In genomic region chr2:181462032-181462431, GRCh38 we compare ENCODE assay signal across 9 cellular contexts. TPM values are rescaled to one million over a fixed set of nuclear protein-coding genes. Genes with fewer than 3 reads are reported as not detected.
A peak's percentile ranks its signal among the peaks of the same experiment; 100 is the strongest.
DNase-seq lines count a peak whose midpoint lies in the region; ATAC-seq and TF ChIP-seq lines count a peak whose summit lies in the region.
"Had no signal": no experiment of that assay in that cellular context is flagged by ENCODE, and none has a peak within 500 bp of the region (broad histone marks: within the 10 kb centered on the region; RNA-seq: fewer than 3 reads in every experiment).

No MANE protein-coding gene starts in this region.

- H3K27ac Mint-ChIP-seq in Calu3 (ENCODE audit: unreplicated experiment) = no peak overlapping the region

- no peaks in the 10 kb centered on the region for H3K27me3 Mint-ChIP-seq in Calu3 (ENCODE audit: unreplicated experiment)

- H3K27ac ChIP-seq in fibroblast of lung (ENCODE audit: insufficient read depth, low read length) = no peak overlapping the region
- no peak overlapping the region for H3K27ac ChIP-seq in left lung
- H3K27ac ChIP-seq: foreskin keratinocyte had no signal

- H3K27me3 ChIP-seq in GM06990 (replicated peaks; ENCODE audit: control insufficient read depth, insufficient read depth, low read length) = no peaks in the 10 kb centered on the region
- no peaks in the 10 kb centered on the region for H3K27me3 ChIP-seq in fibroblast of lung (ENCODE audit: control insufficient read depth, insufficient read depth, low read length)
- H3K27me3 ChIP-seq in MG63 = no peaks in the 10 kb centered on the region
- H3K27me3 ChIP-seq in left lung = peaks cover 0 to 17% of the 10 kb centered on the region in 2 donors

- no peaks in the 10 kb centered on the region for H3K9me3 Mint-ChIP-seq in Calu3 (ENCODE audit: low read depth, unreplicated experiment)

- H3K4me1 ChIP-seq in fibroblast of lung (ENCODE audit: control insufficient read depth, extremely low read depth, insufficient read depth, low read length) (peaks cover 2% of the 10 kb centered on the region), left lung (peaks cover under 1 to 57% of the 10 kb centered on the region in 2 donors)

- H3K9ac ChIP-seq in fibroblast of lung (ENCODE audit: insufficient read depth, low read length) = no peak overlapping the region

- no TSS peak for BruUV-seq in Calu3 (replicated peaks; lab: Mats Ljungman, UMichigan)

- intact Hi-C loops in Calu3 (cut with micrococcal nuclease; ENCODE audit: unreplicated experiment) (loop anchor here (10.0 kb wide), 1 partner anchor 387 kb away; no protein-coding TSS in a partner anchor), left lung (cut with DNase I) (no loop called here)

- H4K20me1 ChIP-seq in fibroblast of lung (ENCODE audit: control insufficient read depth, extremely low read depth, insufficient read depth, low read length) = no peaks in the 10 kb centered on the region

- H3K36me3 Mint-ChIP-seq in Calu3 (ENCODE audit: insufficient read depth, unreplicated experiment) = no peaks in the 10 kb centered on the region

- CTCF ChIA-PET in Calu3 (lab: Charles Lee) = no interaction called here

- H3K4me3 ChIP-seq in GM06990 (replicated peaks; ENCODE audit: low read depth, low read length) (peak overlapping the region; percentile 29), fibroblast of lung (replicated peaks in 1 of 4; ENCODE audit: control extremely low read depth in 1 of 4, insufficient read depth in 1 of 4, low read depth in 3 of 4, low read length in 4 of 4) (peak overlapping the region in 1 of 4 experiments; percentile 17), MG63 (no peak overlapping the region), left lung (no peak overlapping the region)
- peak overlapping the region; percentile 84 for H3K4me3 ChIP-seq in Jurkat, Clone E6-1 (ENCODE audit: low read length)

- H3K4me3 Mint-ChIP-seq in Calu3 (ENCODE audit: low read depth, unreplicated experiment) = no peak overlapping the region

- H2AFZ ChIP-seq in fibroblast of lung (ENCODE audit: low read length) = no peak overlapping the region

- H3K79me2 ChIP-seq in fibroblast of lung (ENCODE audit: control insufficient read depth, insufficient read depth, low read length) = peaks cover 6% of the 10 kb centered on the region

- no peaks in the 10 kb centered on the region for H3K9me3 ChIP-seq in fibroblast of lung (ENCODE audit: control insufficient read depth, insufficient read depth, low read depth, low read length)
- no peaks in the 10 kb centered on the region for H3K9me3 ChIP-seq in MG63
- H3K9me3 ChIP-seq in left lung = no peaks in the 10 kb centered on the region

- no peaks in the 10 kb centered on the region for H3K4me1 Mint-ChIP-seq in Calu3 (ENCODE audit: low read depth, unreplicated experiment)

- TF ChIP-seq CTCF in GM06990 (IDR thresholded peaks at IDR 0.05; ENCODE audit: insufficient read depth, low read length, poor library complexity, severe bottlenecking) (no peak), fibroblast of lung (conservative IDR thresholded peaks at IDR 0.05 in 1 of 2, IDR thresholded peaks at IDR 0.05 in 1 of 2; ENCODE audit: low read depth in 1 of 2, low read length in 2 of 2) (no peak), Calu3 (IDR thresholded peaks at IDR 0.05; ENCODE audit: unreplicated experiment) (no peak), left lung (IDR thresholded peaks at IDR 0.05) (no peak)

- H3K4me2 ChIP-seq in fibroblast of lung (ENCODE audit: extremely low read depth, insufficient read depth, low read length) = peak overlapping the region; percentile 17

- H3K36me3 ChIP-seq in GM06990 (ENCODE audit: control insufficient read depth, insufficient read depth, low read length) (no peaks in the 10 kb centered on the region; the same call in 1 of the 2 replicates), fibroblast of lung (ENCODE audit: control insufficient read depth, insufficient read depth, low read length) (no peaks in the 10 kb centered on the region), MG63 (peaks cover 2% of the 10 kb centered on the region; the same call in 1 of the 2 replicates), left lung (no peaks in the 10 kb centered on the region)

- no peak for DNase-seq in GM06990 (ENCODE audit: extremely low read depth, insufficient read length)
- no peak for DNase-seq in Jurkat, Clone E6-1 (ENCODE audit: low read depth, low spot score)
- peak in 1 of 2 donors; percentile 20 for DNase-seq in fibroblast of lung (ENCODE audit: low read depth in 2 of 2)
- no peak for DNase-seq in DMS79 (lab: John Stamatoyannopoulos, UW)
- no peak for DNase-seq in Calu3
- no peak for DNase-seq in MG63
- DNase-seq in left lung = no peak
- DNase-seq: foreskin keratinocyte had no signal

- ATAC-seq in GM21423 (IDR thresholded peaks at IDR 0.05; ENCODE audit: unreplicated experiment) (peak; percentile 39), left lung (no peak)
- ATAC-seq: foreskin keratinocyte had no signal

RNA-seq across cellular contexts. Expression of gene ITGA4, which starts 4.8 kb away (rescaled TPM):
- 106 TPM for polyA plus RNA-seq in Jurkat, Clone E6-1 (2012; ENCODE audit: insufficient read depth, insufficient read length)
- total RNA-seq in fibroblast of lung (18.0 and 57.5 TPM in 2 replicates), Calu3 (2022) (0.33 and 0.34 TPM in 2 replicates), left lung (10 to 100 TPM; 19.9 to 23.5 TPM)
- 27.3 and 44.6 TPM in 2 replicates for polyA plus RNA-seq in fibroblast of lung
- polyA plus RNA-seq in fibroblast of lung (2012) = 20.8 and 31.5 TPM in 2 replicates
- polyA minus RNA-seq in fibroblast of lung (ENCODE audit: low replicate concordance) = 10.1 and 14.0 TPM in 2 replicates
- 18.9 and 19.3 TPM in 2 replicates for total RNA-seq in MG63 (2014; rRNA removed; shearing (Covaris generic); ENCODE audit: low replicate concordance)

Comparison
In these comparisons a context has a peak if more than half of its experiments do, and no peak if none do; other contexts are left out.
1. H3K4me3 ChIP-seq: peak in GM06990 (single experiment) and Jurkat, Clone E6-1 (single experiment); none in MG63 (single experiment) and left lung (0 of 2).
2. RNA of gene ITGA4, which starts 4.8 kb away (total RNA-seq): 18.0 to 57.5 TPM in fibroblast of lung, 19.9 to 23.5 TPM in left lung and 18.9 to 19.3 TPM in MG63; 0.33 to 0.34 TPM in Calu3; every median in the first group is over 10 times any median in the second.